In genomic region chr4:47669946-47670345, GRCh38 we compare ENCODE assay signal across 29 cellular contexts.
A peak's percentile ranks its signal among the peaks of the same experiment; 100 is the strongest.
DNase-seq lines count a peak whose midpoint lies in the region; ATAC-seq, FAIRE-seq and TF ChIP-seq lines count a peak whose summit lies in the region.
"Had no signal": no experiment of that assay in that cellular context is flagged by ENCODE, and none has a peak within 500 bp of the region (broad histone marks: within the 10 kb centered on the region; RNA-seq: fewer than 3 reads in every experiment).

No MANE protein-coding gene starts in this region.

- H2BK120ac ChIP-seq in IMR-90 (ENCODE audit: low read depth, low read length), result no peak overlapping the region

- H3K36me3 Mint-ChIP-seq in astrocyte (ENCODE audit: low read depth, unreplicated experiment) (no peaks in the 10 kb centered on the region), neural progenitor cell (no peaks in the 10 kb centered on the region)

- no peaks in the 10 kb centered on the region for H3K79me2 ChIP-seq in astrocyte (ENCODE audit: insufficient read depth, low read length)
- no peaks in the 10 kb centered on the region for H3K79me2 ChIP-seq in neural progenitor cell (ENCODE audit: low read depth)

- no peaks in the 10 kb centered on the region for H3F3A ChIP-seq in neural progenitor cell (ENCODE audit: low read depth)

- H3K9me3 ChIP-seq in IMR-90 (ENCODE audit: control insufficient read depth, insufficient read depth, low read length), result no peaks in the 10 kb centered on the region
- H3K9me3 ChIP-seq in astrocyte (ENCODE audit: insufficient read depth, low read depth, low read length), result no peaks in the 10 kb centered on the region
- no peaks in the 10 kb centered on the region for H3K9me3 ChIP-seq in neural progenitor cell (ENCODE audit: low read depth)
- H3K9me3 ChIP-seq: heart left ventricle, MG63, sigmoid colon had no signal

- no TSS peak for BruUV-seq in IMR-90 (replicated peaks; lab: Mats Ljungman, UMichigan)

- no peak overlapping the region for H3K56ac ChIP-seq in IMR-90 (ENCODE audit: extremely low read depth, insufficient read depth, low read length)

- H2BK5ac ChIP-seq in IMR-90 (ENCODE audit: low read depth, low read length, poor library complexity, severe bottlenecking), result no peak overlapping the region

- no peak overlapping the region for H2AK5ac ChIP-seq in IMR-90 (ENCODE audit: low read depth, low read length)

- H2AK9ac ChIP-seq in IMR-90 (replicated peaks; ENCODE audit: low read depth, low read length, poor library complexity), result no peak overlapping the region

- no peak for TF ChIP-seq CTCF in IMR-90 (conservative IDR thresholded peaks at IDR 0.05; ENCODE audit: low read depth, low read length)
- TF ChIP-seq CTCF in astrocyte (IDR thresholded peaks at IDR 0.05; ENCODE audit: insufficient read depth, low read depth, low read length), result no peak
- TF ChIP-seq CTCF in neural progenitor cell (IDR thresholded peaks at IDR 0.05), result no peak

- no peak overlapping the region for H3K23ac ChIP-seq in IMR-90 (ENCODE audit: low read depth, low read length)

- intact Hi-C loops in IMR-90 (cut with micrococcal nuclease), result loop anchor here (1.0 to 5.0 kb wide), 3 partner anchors 166 to 417 kb away; no protein-coding TSS in a partner anchor

- no peak overlapping the region for H3K18ac ChIP-seq in IMR-90 (ENCODE audit: low read depth, low read length)

- H4K20me1 ChIP-seq in IMR-90 (ENCODE audit: insufficient read depth, low read length) (no peaks in the 10 kb centered on the region), astrocyte (ENCODE audit: insufficient read depth, low read length) (no peaks in the 10 kb centered on the region), neural progenitor cell (ENCODE audit: low read depth) (no peaks in the 10 kb centered on the region)

- H3K9ac ChIP-seq in IMR-90 (ENCODE audit: low read depth, low read length) (no peak overlapping the region), astrocyte (ENCODE audit: low read length) (no peak overlapping the region), neural progenitor cell (no peak overlapping the region)

- TF ChIP-seq RAD21 in IMR-90 (IDR thresholded peaks at IDR 0.05; ENCODE audit: low read length), result no peak

- H3K27me3 ChIP-seq in IMR-90 (ENCODE audit: control insufficient read depth, insufficient read depth, low read length) (peaks cover 7% of the 10 kb centered on the region), astrocyte (ENCODE audit: insufficient read depth, low read length) (peaks cover 3% of the 10 kb centered on the region), neural progenitor cell (no peaks in the 10 kb centered on the region)
- H3K27me3 ChIP-seq: heart left ventricle, MG63, sigmoid colon had no signal

- H3K79me1 ChIP-seq in IMR-90 (ENCODE audit: low read depth in 1 of 2, low read length in 2 of 2), result no peaks in the 10 kb centered on the region

- H3K9me1 ChIP-seq in IMR-90 (ENCODE audit: insufficient read depth, low read length), result no peaks in the 10 kb centered on the region

- no peak overlapping the region for H3K27ac ChIP-seq in IMR-90 (ENCODE audit: insufficient read depth, low read length)
- H3K27ac ChIP-seq in astrocyte (ENCODE audit: low read depth, low read length), result no peak overlapping the region
- no peak overlapping the region for H3K27ac ChIP-seq in neural progenitor cell
- H3K27ac ChIP-seq: coronary artery, heart left ventricle, PC-9, sigmoid colon, WERI-Rb-1 had no signal

- H3K4me3 Mint-ChIP-seq in astrocyte (ENCODE audit: unreplicated experiment) (no peak overlapping the region), neural progenitor cell (no peak overlapping the region)
- H3K4me3 Mint-ChIP-seq: activated T-cell treated with anti-CD3 and anti-CD28 coated beads, Interleukin-2, amount 50 U/mL, for 4 hours had no signal

- no peak for FAIRE-seq in astrocyte (lab: Jason Lieb, UNC)
- FAIRE-seq: bronchial epithelial cell, D721Med, GM12891, urothelium cell line had no signal

- H3K27ac Mint-ChIP-seq in astrocyte (ENCODE audit: unreplicated experiment) (no peak overlapping the region), neural progenitor cell (no peak overlapping the region)

- no peak for TF ChIP-seq POLR2A in IMR-90 (IDR thresholded peaks at IDR 0.05; ENCODE audit: low read depth, low read length)

- H2AFZ ChIP-seq in IMR-90 (replicated peaks; ENCODE audit: low read length, poor library complexity) (no peak overlapping the region), astrocyte (ENCODE audit: low read depth, low read length) (no peak overlapping the region), neural progenitor cell (replicated peaks) (peak overlapping the region; percentile 17)
- H2AFZ ChIP-seq: PC-9 had no signal

- no CpG with 5 or more reads among the region's 5 CpGs for WGBS in IMR-90 (ENCODE audit: extremely low coverage in 2 of 2, insufficient read length in 1 of 2), 2 experiments

- POLR2A ChIA-PET in IMR-90 (lab: Charles Lee; ENCODE audit: unreplicated experiment), result no interaction called here

- no peak overlapping the region for H3K4me2 ChIP-seq in IMR-90 (ENCODE audit: low read depth, low read length)
- no peak overlapping the region for H3K4me2 ChIP-seq in astrocyte (ENCODE audit: low read length)
- H3K4me2 ChIP-seq in neural progenitor cell, result no peak overlapping the region
- H3K4me2 ChIP-seq: PC-9 had no signal

- no peak overlapping the region for H2BK15ac ChIP-seq in IMR-90 (ENCODE audit: low read depth, low read length)

- CTCF ChIA-PET in IMR-90 (lab: Yijun Ruan, JAX), result interaction anchor here (0.9 kb wide), 1 partner anchor 264 kb away, joined by 3 read pairs; no protein-coding TSS in a partner anchor

- H4K5ac ChIP-seq in IMR-90 (ENCODE audit: low read depth, low read length), result no peak overlapping the region

- H3K4me3 ChIP-seq in IMR-90 (ENCODE audit: insufficient read depth, low read depth, low read length) (no peak overlapping the region), astrocyte (ENCODE audit: insufficient read depth, low read depth, low read length) (no peak overlapping the region), neural progenitor cell (no peak overlapping the region)
- H3K4me3 ChIP-seq: coronary artery, heart left ventricle, MG63, PC-9, sigmoid colon had no signal

- no peak overlapping the region for H3K14ac ChIP-seq in IMR-90 (replicated peaks; ENCODE audit: low read depth, low read length)

- H2BK20ac ChIP-seq in IMR-90 (ENCODE audit: low read depth, low read length), result no peak overlapping the region

- H3K27me3 Mint-ChIP-seq in astrocyte (ENCODE audit: low read depth, unreplicated experiment) (peaks cover 3% of the 10 kb centered on the region), neural progenitor cell (ENCODE audit: insufficient read depth, low read depth) (no peaks in the 10 kb centered on the region)

- H3K36me3 ChIP-seq in IMR-90 (ENCODE audit: control insufficient read depth, insufficient read depth, low read length), result no peaks in the 10 kb centered on the region
- H3K36me3 ChIP-seq in astrocyte (ENCODE audit: insufficient read depth, low read length), result no peaks in the 10 kb centered on the region
- H3K36me3 ChIP-seq in neural progenitor cell, result no peaks in the 10 kb centered on the region
- H3K36me3 ChIP-seq: MG63, sigmoid colon, WERI-Rb-1 had no signal

- no peak overlapping the region for H4K8ac ChIP-seq in IMR-90 (ENCODE audit: low read depth in 2 of 2, low read length in 2 of 2)

- H3K4me1 Mint-ChIP-seq in astrocyte (ENCODE audit: low read depth, unreplicated experiment) (peaks cover 9% of the 10 kb centered on the region), neural progenitor cell (no peaks in the 10 kb centered on the region)

- H4K91ac ChIP-seq in IMR-90 (ENCODE audit: insufficient read depth, low read depth, low read length), result no peak overlapping the region

- in situ Hi-C loops in IMR-90 (cut with MboI; ENCODE audit: low sequenced_read_pairs), result no loop called here

- ATAC-seq in IMR-90 (ENCODE audit: low read depth), result no peak
- no peak for ATAC-seq in left lobe of liver
- ATAC-seq: activated T-cell treated with anti-CD3 and anti-CD28 coated beads, Interleukin-2, amount 50 U/mL, for 4 hours had no signal

- H3K4me1 ChIP-seq in IMR-90 (ENCODE audit: control insufficient read depth, insufficient read depth, low read length) (no peaks in the 10 kb centered on the region), astrocyte (ENCODE audit: insufficient read depth, low read length) (no peaks in the 10 kb centered on the region), neural progenitor cell (no peaks in the 10 kb centered on the region)
- H3K4me1 ChIP-seq: heart left ventricle, sigmoid colon had no signal

- dilution Hi-C loops in IMR-90 (cut with HindIII; ENCODE audit: low sequenced_read_pairs, unreplicated experiment), result no loop called here

- no peak overlapping the region for H3K4ac ChIP-seq in IMR-90 (ENCODE audit: low read depth, low read length)

- H3K9me3 Mint-ChIP-seq in astrocyte (ENCODE audit: unreplicated experiment) (peaks cover 3% of the 10 kb centered on the region), neural progenitor cell (peaks cover 2% of the 10 kb centered on the region)
- H3K9me3 Mint-ChIP-seq: activated T-cell treated with anti-CD3 and anti-CD28 coated beads, Interleukin-2, amount 50 U/mL, for 4 hours had no signal

- DNase-seq in IMR-90 (peak; percentile 34), NCI-H2029 (lab: John Stamatoyannopoulos, UW) (peak; percentile 11), astrocyte (ENCODE audit: low read depth) (peak; percentile 14), neural progenitor cell (ENCODE audit: low spot score) (no peak), germinal center (ENCODE audit: low spot score) (no peak), left lobe of liver (ENCODE audit: low spot score) (no peak)
- DNase-seq in stimulated activated CD4-positive, alpha-beta T cell treated with anti-CD3 and anti-CD28 coated beads, Interleukin-4, amount 100 ng/mL, for 24 hours, result no peak
- DNase-seq: activated CD4-positive, alpha-beta T cell treated with anti-CD3 and anti-CD28 coated beads for 48 hours; activated T-cell treated with anti-CD3 and anti-CD28 coated beads, Interleukin-2, amount 50 U/mL, for 4 hours; effector memory CD4-positive, alpha-beta T cell; HCEC 1CT; heart left ventricle; KBM-7; kidney glomerular epithelial cell; MG63; NCI-H1694; NCI-H446 treated with DMSO at 0.1 percent for 48 hours; PC-9; posterior cingulate gyrus; Right ventricle myocardium superior; sigmoid colon; stimulated activated naive CD4-positive, alpha-beta T cell treated with Interleukin-2 at 50 U/mL for 16 hours; T-helper 9 cell; WERI-Rb-1 had no signal

TF ChIP-seq in IMR-90, 13 proteins besides CTCF, POLR2A, EP300 and RAD21 (continues in another document):
- TF ChIP-seq RCOR1 (IDR thresholded peaks at IDR 0.05; ENCODE audit: insufficient replicate concordance, low read length) (no peak), MAZ (IDR thresholded peaks at IDR 0.05; ENCODE audit: borderline replicate concordance, low read depth, low read length) (no peak), NFE2L2 (IDR thresholded peaks at IDR 0.05; ENCODE audit: low read depth, low read length) (no peak), BHLHE40 (IDR thresholded peaks at IDR 0.05; ENCODE audit: low read depth, low read length) (no peak), RFX5 (IDR thresholded peaks at IDR 0.05; ENCODE audit: low read depth, low read length) (no peak), MXI1 (IDR thresholded peaks at IDR 0.05; ENCODE audit: borderline replicate concordance, low read depth, low read length) (no peak), SMC3 (IDR thresholded peaks at IDR 0.05; ENCODE audit: low read depth, low read length) (no peak)

Comparison
In these comparisons a context has a peak if more than half of its experiments do, and no peak if none do; other contexts are left out.
1. DNase-seq: peak in IMR-90 (single experiment), NCI-H2029 (single experiment) and astrocyte (single experiment); none in neural progenitor cell (single experiment), germinal center (single experiment), left lobe of liver (single experiment) and stimulated activated CD4-positive, alpha-beta T cell treated with anti-CD3 and anti-CD28 coated beads, Interleukin-4, amount 100 ng/mL, for 24 hours (single experiment).